Comparison of ENCODE assay signal across 9 cellular contexts in the genomic region with DNA sequence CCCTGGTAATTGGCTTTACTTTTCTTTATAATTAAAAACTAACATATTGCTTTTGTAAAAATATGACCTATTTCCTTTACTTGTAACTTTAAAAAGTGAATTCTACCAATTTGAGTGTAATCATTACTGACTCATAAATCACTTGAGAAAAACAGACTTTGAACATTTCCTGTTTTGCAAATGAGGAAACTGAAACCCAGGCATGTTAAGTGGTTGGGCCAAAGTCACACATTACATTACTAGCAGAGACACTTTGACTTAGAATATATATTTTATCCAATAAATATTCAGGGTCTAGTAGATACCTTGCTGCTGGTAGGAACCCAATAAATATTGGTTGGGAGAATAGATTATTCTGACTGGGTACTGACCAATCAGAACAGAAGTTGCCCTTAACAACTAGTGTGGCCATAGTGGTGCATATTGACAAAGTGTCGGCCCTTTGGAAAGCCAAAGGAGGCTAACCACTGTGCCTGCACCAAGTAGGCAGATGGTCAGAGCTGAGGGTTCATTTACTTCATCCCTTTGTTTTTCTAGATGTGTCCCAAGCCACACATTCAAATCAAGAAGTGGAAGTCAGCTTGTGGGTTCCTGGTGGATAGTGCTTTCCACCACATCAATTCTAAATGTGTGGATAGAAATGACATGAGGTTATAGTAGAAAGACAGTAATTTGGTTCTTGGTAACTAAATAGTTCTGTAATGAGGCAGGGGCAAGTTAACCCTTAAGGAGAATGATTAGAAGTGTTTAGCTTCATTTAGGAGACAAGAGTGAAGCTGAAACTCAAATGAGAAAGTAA.
DNase-seq lines count a peak whose midpoint lies in the region; ATAC-seq and TF ChIP-seq lines count a peak whose summit lies in the region.
"Had no signal": no experiment of that assay in that cellular context is flagged by ENCODE, and none has a peak within 500 bp of the region (broad histone marks: within the 10 kb centered on the region; RNA-seq: fewer than 3 reads in every experiment).

No MANE protein-coding gene starts in this region.

- DNase-seq in left lung (no peak), glomerular visceral epithelial cell (ENCODE audit: extremely low spot score) (no peak), DMS79 treated with DMSO at 0.1 percent for 48 hours (lab: John Stamatoyannopoulos, UW) (no peak), GM19238 (ENCODE audit: insufficient read length, low spot score) (no peak)
- no peak for DNase-seq in activated CD4-positive, alpha-beta memory T cell treated with anti-CD3 and anti-CD28 coated beads for 36 hours

- no peak overlapping the region for H3K27ac ChIP-seq in left lung
- H3K27ac ChIP-seq: breast epithelium had no signal

- H3K27me3 ChIP-seq in left lung, result no peaks in the 10 kb centered on the region
- H3K27me3 ChIP-seq: breast epithelium had no signal

- H3K27me3 Mint-ChIP-seq in activated CD4-positive, alpha-beta memory T cell treated with anti-CD3 and anti-CD28 coated beads for 36 hours, result no peaks in the 10 kb centered on the region

- no peaks in the 10 kb centered on the region for H3K9me3 ChIP-seq in left lung
- H3K9me3 ChIP-seq: breast epithelium had no signal

- CTCF ChIA-PET in activated CD4-positive, alpha-beta memory T cell treated with anti-CD3 and anti-CD28 coated beads for 36 hours (lab: Charles Lee), result interaction anchor here (0.6 kb wide), 1 partner anchor 18 kb away, joined by 3 read pairs; no protein-coding TSS in a partner anchor

- no peak for TF ChIP-seq CTCF in left lung (IDR thresholded peaks at IDR 0.05)

- H3K27ac Mint-ChIP-seq in activated CD4-positive, alpha-beta memory T cell treated with anti-CD3 and anti-CD28 coated beads for 36 hours, result no peak overlapping the region

- ATAC-seq in GM18520 (IDR thresholded peaks at IDR 0.05; ENCODE audit: unreplicated experiment), result peak; percentile 79
- peak; percentile 73 for ATAC-seq in GM21717 (IDR thresholded peaks at IDR 0.05; ENCODE audit: unreplicated experiment)
- peak; percentile 67 for ATAC-seq in HG03571 (IDR thresholded peaks at IDR 0.05; ENCODE audit: unreplicated experiment)
- peak; percentile 56 for ATAC-seq in left lung

- POLR2A ChIA-PET in activated CD4-positive, alpha-beta memory T cell treated with anti-CD3 and anti-CD28 coated beads for 36 hours (lab: Charles Lee), result no interaction called here

- H3K36me3 ChIP-seq in left lung, result no peaks in the 10 kb centered on the region
- H3K36me3 ChIP-seq: breast epithelium had no signal

- H3K36me3 Mint-ChIP-seq in activated CD4-positive, alpha-beta memory T cell treated with anti-CD3 and anti-CD28 coated beads for 36 hours, result no peaks in the 10 kb centered on the region

- intact Hi-C loops in left lung (cut with DNase I), result no loop called here
- intact Hi-C loops in activated CD4-positive, alpha-beta memory T cell treated with anti-CD3 and anti-CD28 coated beads for 36 hours (cut with micrococcal nuclease), result loop anchor here (10.0 kb wide), 1 partner anchor 1227 kb away; a partner anchor contains a TSS

- no peak overlapping the region for H3K4me3 Mint-ChIP-seq in activated CD4-positive, alpha-beta memory T cell treated with anti-CD3 and anti-CD28 coated beads for 36 hours

- H3K9me3 Mint-ChIP-seq in activated CD4-positive, alpha-beta memory T cell treated with anti-CD3 and anti-CD28 coated beads for 36 hours, result no peaks in the 10 kb centered on the region

- H3K4me1 ChIP-seq in left lung, result no peaks in the 10 kb centered on the region
- H3K4me1 ChIP-seq: breast epithelium had no signal

- H3K4me1 Mint-ChIP-seq in activated CD4-positive, alpha-beta memory T cell treated with anti-CD3 and anti-CD28 coated beads for 36 hours (ENCODE audit: low read depth), result peaks cover 4% of the 10 kb centered on the region

- H3K4me3 ChIP-seq in left lung, result no peak overlapping the region
- H3K4me3 ChIP-seq: breast epithelium had no signal
